12 cellular contexts compared by ENCODE assay signal in the genomic region with DNA sequence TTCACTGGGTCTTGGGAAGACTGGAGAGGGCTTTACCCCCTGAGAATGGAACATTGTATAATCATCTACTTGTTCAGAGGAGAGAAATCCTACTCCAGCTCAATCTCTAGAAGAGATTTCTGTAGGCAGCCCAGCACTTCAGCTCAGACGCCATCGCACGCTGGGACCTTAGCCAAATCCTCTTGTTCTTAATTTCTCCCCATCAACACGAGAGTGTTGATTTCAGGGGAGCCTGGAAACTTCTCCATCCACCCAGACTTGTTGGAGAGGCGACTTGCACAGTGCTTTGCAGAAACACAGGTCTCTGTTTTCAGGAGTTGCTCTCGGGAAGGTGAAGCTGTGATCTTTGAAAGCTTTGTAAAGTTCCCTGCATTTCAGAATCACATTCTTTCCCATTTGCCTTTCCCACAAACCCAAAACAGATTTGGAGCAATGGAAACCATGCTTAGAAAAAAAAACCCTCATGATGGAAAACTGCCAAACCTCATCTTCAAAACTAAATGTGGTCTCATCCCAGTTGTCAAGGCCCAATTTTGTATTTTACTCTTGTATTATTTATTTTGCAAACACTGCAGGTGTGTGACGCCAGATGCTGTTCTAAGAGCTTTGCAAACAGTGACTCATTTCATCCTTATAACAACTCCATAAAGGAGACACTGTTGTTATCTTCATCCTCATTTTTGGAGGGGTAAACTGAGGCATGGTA.
DNase-seq lines count a peak whose midpoint lies in the region; FAIRE-seq and TF ChIP-seq lines count a peak whose summit lies in the region.
"Had no signal": no experiment of that assay in that cellular context is flagged by ENCODE, and none has a peak within 500 bp of the region (broad histone marks: within the 10 kb centered on the region; RNA-seq: fewer than 3 reads in every experiment).

No MANE protein-coding gene starts in this region.

- no peak for TF ChIP-seq POLR2A in tibial nerve (IDR thresholded peaks at IDR 0.05)

- POLR2A ChIA-PET in PC-9 (lab: Charles Lee; ENCODE audit: unreplicated experiment): interaction anchor here (0.6 to 1.0 kb wide), 4 partner anchors 9 to 139 kb away, joined by 4 to 7 read pairs (median 6); no protein-coding TSS in a partner anchor

- H3K4me2 ChIP-seq in PC-9: peak overlapping the region; percentile 61
- peak overlapping the region; percentile 48 for H3K4me2 ChIP-seq in keratinocyte (ENCODE audit: control insufficient read depth, extremely low read depth, insufficient read depth, low read depth, low read length)

- TF ChIP-seq EP300 in tibial nerve (IDR thresholded peaks at IDR 0.05): no peak

- 88% methylated on average over 7 of the region's 7 CpGs for WGBS in HUES64
- 68 to 75% methylated on average over 7 of the region's 7 CpGs for WGBS in tibial nerve, 2 donors

- TF ChIP-seq CTCF in 22Rv1 (IDR thresholded peaks at IDR 0.05): no peak
- TF ChIP-seq CTCF in PC-9 (conservative IDR thresholded peaks at IDR 0.05): no peak
- TF ChIP-seq CTCF in keratinocyte (optimal IDR thresholded peaks at IDR 0.05 in 1 of 3, IDR thresholded peaks at IDR 0.05 in 1 of 3, conservative IDR thresholded peaks at IDR 0.05 in 1 of 3; ENCODE audit: extremely low read depth in 1 of 3, insufficient read depth in 2 of 3, low read length in 3 of 3): no peak
- TF ChIP-seq CTCF in tibial nerve (IDR thresholded peaks at IDR 0.05): no peak

- intact Hi-C loops in PC-9 (cut with micrococcal nuclease; ENCODE audit: unreplicated experiment): loop anchor here (1.0 kb wide), 4 partner anchors 27 to 119 kb away; no protein-coding TSS in a partner anchor

- DNase-seq in PC-9: no peak
- DNase-seq in keratinocyte (ENCODE audit: low read depth, low spot score): no peak
- DNase-seq in C1 segment of cervical spinal cord (lab: John Stamatoyannopoulos, UW): no peak
- DNase-seq in tibial nerve (ENCODE audit: low spot score in 2 of 2): no peak
- no peak for DNase-seq in HTR-8/SVneo (ENCODE audit: insufficient read length, low spot score)
- no peak for DNase-seq in activated CD4-positive, alpha-beta T cell treated with anti-CD3 and anti-CD28 coated beads for 48 hours
- DNase-seq: activated CD4-positive, CD25-positive, alpha-beta regulatory T cell treated with anti-CD3 and anti-CD28 coated beads, Interleukin-2, amount 50 U/mL, for 72 hours; activated naive CD4-positive, alpha-beta T cell treated with anti-CD3 and anti-CD28 coated beads for 36 hours; heart left ventricle; NCI-H2081 treated with DMSO at 0.1 percent for 48 hours had no signal

- peaks cover 47% of the 10 kb centered on the region for H3K4me1 ChIP-seq in HUES64 (ENCODE audit: insufficient read depth, low read length)
- H3K4me1 ChIP-seq in PC-9 (replicated peaks; ENCODE audit: insufficient read depth): peaks cover 87% of the 10 kb centered on the region
- H3K4me1 ChIP-seq in keratinocyte (ENCODE audit: control insufficient read depth, extremely low read depth, insufficient read depth, low read length): peaks cover 49% of the 10 kb centered on the region
- H3K4me1 ChIP-seq in tibial nerve: peaks cover 0 to 28% (median 0%) of the 10 kb centered on the region in 4 donors

- FAIRE-seq in keratinocyte (lab: Jason Lieb, UNC) (no peak), HTR-8/SVneo (lab: Jason Lieb, UNC) (no peak)

- no peaks in the 10 kb centered on the region for H3K9me1 ChIP-seq in keratinocyte (ENCODE audit: control insufficient read depth, extremely low read depth, insufficient read depth, low read length)

- H3K36me3 ChIP-seq in HUES64 (ENCODE audit: insufficient read depth, low read length) (no peaks in the 10 kb centered on the region), PC-9 (ENCODE audit: low read depth) (no peaks in the 10 kb centered on the region), keratinocyte (ENCODE audit: control insufficient read depth in 2 of 2, extremely low read depth in 1 of 2, insufficient read depth in 2 of 2, low read length in 2 of 2) (no peaks in the 10 kb centered on the region), tibial nerve (no peaks in the 10 kb centered on the region)
- H3K36me3 ChIP-seq: heart left ventricle had no signal

- H4K20me1 ChIP-seq in PC-9 (ENCODE audit: insufficient read depth) (no peaks in the 10 kb centered on the region), keratinocyte (ENCODE audit: control insufficient read depth, extremely low read depth, insufficient read depth, low read length) (no peaks in the 10 kb centered on the region)

- H3K79me2 ChIP-seq in PC-9 (ENCODE audit: low read depth): no peaks in the 10 kb centered on the region
- H3K79me2 ChIP-seq in keratinocyte (ENCODE audit: control insufficient read depth, insufficient read depth, low read length): no peaks in the 10 kb centered on the region

- BruUV-seq in PC-9 (replicated peaks; lab: Mats Ljungman, UMichigan): TSS peak; percentile 78

- CTCF ChIA-PET in PC-9 (lab: Charles Lee): interaction anchor here (0.6 to 1.6 kb wide), 3 partner anchors 19 to 37 kb away, joined by 3 to 9 read pairs (median 4); no protein-coding TSS in a partner anchor

- H3K9me2 ChIP-seq in PC-9 (ENCODE audit: insufficient read depth): no peaks in the 10 kb centered on the region

- H2AFZ ChIP-seq in PC-9 (no peak overlapping the region), keratinocyte (ENCODE audit: control insufficient read depth, low read length) (no peak overlapping the region)

- dilution Hi-C loops in keratinocyte (cut with MboI; ENCODE audit: extremely low pct_ligation_motif_present, low sequenced_read_pairs): no loop called here

- no peak overlapping the region for H3K4me3 ChIP-seq in HUES64 (ENCODE audit: low read length)
- no peak overlapping the region for H3K4me3 ChIP-seq in PC-9
- peak overlapping the region in 1 of 3 experiments; percentile 21 for H3K4me3 ChIP-seq in keratinocyte (ENCODE audit: control insufficient read depth in 2 of 3, extremely low read depth in 1 of 3, insufficient read depth in 2 of 3, low read depth in 1 of 3, low read length in 3 of 3)
- no peak overlapping the region for H3K4me3 ChIP-seq in tibial nerve
- H3K4me3 ChIP-seq: heart left ventricle had no signal

- peaks cover 72% of the 10 kb centered on the region for H3F3A ChIP-seq in PC-9 (ENCODE audit: insufficient read depth, low read depth)

- H3K9ac ChIP-seq in HUES64 (ENCODE audit: low read depth, low read length) (no peak overlapping the region), keratinocyte (ENCODE audit: control insufficient read depth, extremely low read depth, insufficient read depth, low read length) (peak overlapping the region; percentile 69)

- H3K9me3 ChIP-seq in HUES64 (ENCODE audit: insufficient read depth, low read depth, low read length) (no peaks in the 10 kb centered on the region), PC-9 (ENCODE audit: insufficient read depth, low read depth) (0 out of 2 replicates have a peak, but pooled peaks cover 5% of the 10 kb centered on the region), keratinocyte (ENCODE audit: control insufficient read depth, low read depth, low read length) (no peaks in the 10 kb centered on the region), tibial nerve (peaks cover 0 to 16% (median 0%) of the 10 kb centered on the region in 4 donors)

- H3K27ac ChIP-seq in 22Rv1 (peak overlapping the region; percentile 20; the same call in 1 of the 2 replicates), HUES64 (ENCODE audit: low read depth, low read length) (peak overlapping the region; percentile 41; the same call in 1 of the 2 replicates), PC-9 (peak overlapping the region; percentile 99), keratinocyte (ENCODE audit: control insufficient read depth, insufficient read depth, low read length) (peak overlapping the region; percentile 92), tibial nerve (no peak overlapping the region)

- no peaks in the 10 kb centered on the region for H3K27me3 ChIP-seq in HUES64 (ENCODE audit: insufficient read depth, low read length)
- H3K27me3 ChIP-seq in PC-9 (ENCODE audit: insufficient read depth, low read depth): no peaks in the 10 kb centered on the region
- H3K27me3 ChIP-seq in keratinocyte (ENCODE audit: control insufficient read depth, extremely low read depth, insufficient read depth, low read length): no peaks in the 10 kb centered on the region
- H3K27me3 ChIP-seq in tibial nerve: no peaks in the 10 kb centered on the region

Comparison
In these comparisons a context has a peak if more than half of its experiments do, and no peak if none do; other contexts are left out.
1. H3K27ac ChIP-seq: peak in 22Rv1 (single experiment), HUES64 (single experiment), PC-9 (single experiment) and keratinocyte (single experiment); none in tibial nerve (0 of 4).